In genomic region chr18:79616651-79617518, GRCh38 we compare ENCODE assay signal across 13 cellular contexts.
A peak's percentile ranks its signal among the peaks of the same experiment; 100 is the strongest.
DNase-seq lines count a peak whose midpoint lies in the region; ATAC-seq and TF ChIP-seq lines count a peak whose summit lies in the region.
"Had no signal": no experiment of that assay in that cellular context is flagged by ENCODE, and none has a peak within 500 bp of the region (broad histone marks: within the 10 kb centered on the region; RNA-seq: fewer than 3 reads in every experiment).

No MANE protein-coding gene starts in this region.

- H3K4me3 ChIP-seq in BJ (ENCODE audit: low read depth, low read length): peak overlapping the region; percentile 34
- peak overlapping the region; percentile 21 for H3K4me3 ChIP-seq in astrocyte of the cerebellum (ENCODE audit: low read depth, low read length)
- H3K4me3 ChIP-seq in left ventricle myocardium inferior: peak overlapping the region; percentile 48
- peak overlapping the region; percentile 32 for H3K4me3 ChIP-seq in retinal pigment epithelial cell (ENCODE audit: low read length)
- H3K4me3 ChIP-seq in gastroesophageal sphincter: peak overlapping the region in 1 of 2 donors; percentile 45

- CTCF ChIA-PET in BJ (lab: Yijun Ruan, JAX): interaction anchor here (1.6 kb wide), 1 partner anchor 237 kb away, joined by 4 read pairs; no protein-coding TSS in a partner anchor

- no peak for ATAC-seq in gastroesophageal sphincter

- H3K4me1 ChIP-seq in left ventricle myocardium inferior (peaks cover under 1% of the 10 kb centered on the region), gastroesophageal sphincter (peaks cover 0 to 7% (median 0%) of the 10 kb centered on the region in 3 donors)

- H3K9me3 ChIP-seq in left ventricle myocardium inferior (replicated peaks) (no peaks in the 10 kb centered on the region), gastroesophageal sphincter (no peaks in the 10 kb centered on the region)

- no peak for TF ChIP-seq EP300 in gastroesophageal sphincter (IDR thresholded peaks at IDR 0.05)

- POLR2A ChIA-PET in BJ (lab: Charles Lee): no interaction called here

- no peaks in the 10 kb centered on the region for H3K36me3 ChIP-seq in BJ (ENCODE audit: control insufficient read depth, insufficient read depth, low read length)
- H3K36me3 ChIP-seq in left ventricle myocardium inferior: no peaks in the 10 kb centered on the region
- no peaks in the 10 kb centered on the region for H3K36me3 ChIP-seq in gastroesophageal sphincter

- TF ChIP-seq CTCF in BJ (IDR thresholded peaks at IDR 0.05; ENCODE audit: insufficient read depth, low read depth, low read length) (no peak), astrocyte of the cerebellum (IDR thresholded peaks at IDR 0.05; ENCODE audit: low read depth, low read length, missing control alignments) (no peak), left ventricle myocardium inferior (IDR thresholded peaks at IDR 0.05; ENCODE audit: borderline replicate concordance) (no peak), retinal pigment epithelial cell (conservative IDR thresholded peaks at IDR 0.05; ENCODE audit: low read depth, low read length) (no peak), gastroesophageal sphincter (IDR thresholded peaks at IDR 0.05) (no peak)

- in situ Hi-C loops in astrocyte of the cerebellum (cut with HindIII; ENCODE audit: low sequenced_read_pairs): no loop called here

- no peaks in the 10 kb centered on the region; the same call in 1 of the 2 replicates for H3K27me3 ChIP-seq in BJ (ENCODE audit: control insufficient read depth, insufficient read depth, low read length)
- peaks cover 36% of the 10 kb centered on the region for H3K27me3 ChIP-seq in left ventricle myocardium inferior (ENCODE audit: low read depth)
- peaks cover 48% of the 10 kb centered on the region for H3K27me3 ChIP-seq in gastroesophageal sphincter

- no peak overlapping the region for H3K27ac ChIP-seq in left ventricle myocardium inferior (replicated peaks)
- H3K27ac ChIP-seq in gastroesophageal sphincter: peak overlapping the region in 1 of 4 donors; percentile 49

- no peak for DNase-seq in BJ (ENCODE audit: low read depth)
- DNase-seq in astrocyte of the cerebellum (ENCODE audit: low read depth): peak; percentile 5
- no peak for DNase-seq in left ventricle myocardium inferior
- no peak for DNase-seq in retinal pigment epithelial cell (ENCODE audit: low read depth)
- no peak for DNase-seq in NCI-H748 treated with DMSO at 0.1 percent for 48 hours (lab: John Stamatoyannopoulos, UW)
- DNase-seq in HuH-7 (ENCODE audit: low spot score): no peak
- DNase-seq in NOMO-1 treated with DMSO at 0.1 percent for 48 hours (lab: John Stamatoyannopoulos, UW; ENCODE audit: unreplicated experiment): no peak
- DNase-seq: activated CD4-positive, alpha-beta T cell treated with anti-CD3 and anti-CD28 coated beads, Interleukin-2, amount 50 U/mL, for 4 hours; caudate nucleus; kidney glomerular epithelial cell; NCI-H2081; SIG-M5 had no signal

- intact Hi-C loops in left ventricle myocardium inferior (cut with micrococcal nuclease): no loop called here

- no peak for TF ChIP-seq POLR2A in gastroesophageal sphincter (IDR thresholded peaks at IDR 0.05)

- WGBS in gastroesophageal sphincter (ENCODE audit: low coverage in 1 of 2), 2 donors: 71% methylated on average over 12 of the region's 90 CpGs; no CpG with 5 or more reads in 1 of the 2 donors
